18 cellular contexts compared by ENCODE assay signal in the genomic region with DNA sequence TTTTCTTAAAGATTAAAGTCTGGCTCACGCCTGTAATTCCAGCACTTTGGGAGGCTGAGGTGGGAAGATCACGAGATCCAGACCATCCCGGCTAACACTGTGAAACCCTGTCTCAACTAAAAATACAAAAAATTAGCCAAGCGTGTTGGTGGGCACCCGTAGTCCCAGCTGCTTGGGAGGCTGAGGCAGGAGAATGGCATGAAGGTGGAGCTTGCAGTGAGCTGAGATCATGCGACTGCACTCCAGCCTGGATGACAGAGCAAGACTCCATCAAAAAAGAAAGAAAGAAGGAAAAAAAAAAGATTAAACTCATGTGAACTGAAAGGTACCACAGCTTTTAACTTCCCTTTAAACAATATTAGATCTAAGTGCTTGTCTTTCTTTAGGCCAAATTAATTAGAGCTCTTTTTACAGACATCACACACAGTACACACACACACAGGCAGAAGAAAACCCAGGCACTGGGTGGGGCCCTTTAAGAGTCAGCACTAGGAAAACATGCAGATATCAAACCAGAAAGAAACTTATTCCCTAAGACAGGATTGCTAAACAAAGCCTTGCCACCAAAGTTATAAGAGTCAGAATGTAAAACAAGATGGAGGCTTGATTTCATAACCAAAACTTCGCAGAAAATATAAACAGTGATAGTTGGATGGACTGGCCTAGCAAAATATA. TPM values are rescaled to one million over a fixed set of nuclear protein-coding genes. Genes with fewer than 3 reads are reported as not detected.
DNase-seq lines count a peak whose midpoint lies in the region; ATAC-seq and TF ChIP-seq lines count a peak whose summit lies in the region.
"Had no signal": no experiment of that assay in that cellular context is flagged by ENCODE, and none has a peak within 500 bp of the region (broad histone marks: within the 10 kb centered on the region; RNA-seq: fewer than 3 reads in every experiment).

No MANE protein-coding gene starts in this region.

- H2AFZ ChIP-seq in IMR-90 (replicated peaks; ENCODE audit: low read length, poor library complexity): peak overlapping the region; percentile 69

- H3K27me3 ChIP-seq in AG04450 (ENCODE audit: control insufficient read depth, insufficient read depth, low read length): no peaks in the 10 kb centered on the region
- H3K27me3 ChIP-seq in IMR-90 (ENCODE audit: control insufficient read depth, insufficient read depth, low read length): no peaks in the 10 kb centered on the region
- no peaks in the 10 kb centered on the region for H3K27me3 ChIP-seq in mucosa of stomach (ENCODE audit: control insufficient read depth, insufficient read depth, low read length)
- no peaks in the 10 kb centered on the region for H3K27me3 ChIP-seq in spleen (replicated peaks in 1 of 7)
- H3K27me3 ChIP-seq: dorsolateral prefrontal cortex, upper lobe of left lung had no signal

- H3K4me2 ChIP-seq in IMR-90 (ENCODE audit: low read depth, low read length): peak overlapping the region; percentile 64; the same call in 1 of the 2 replicates

- H2AK9ac ChIP-seq in IMR-90 (replicated peaks; ENCODE audit: low read depth, low read length, poor library complexity): no peak overlapping the region

- TF ChIP-seq RAD21 in IMR-90 (IDR thresholded peaks at IDR 0.05; ENCODE audit: low read length): no peak

- peak overlapping the region; percentile 69; the same call in 1 of the 3 replicates for H2BK15ac ChIP-seq in IMR-90 (ENCODE audit: low read depth, low read length)

- no TSS peak for BruUV-seq in IMR-90 (replicated peaks; lab: Mats Ljungman, UMichigan)

- H2AK5ac ChIP-seq in IMR-90 (ENCODE audit: low read depth, low read length): no peak overlapping the region

- H2BK20ac ChIP-seq in IMR-90 (ENCODE audit: low read depth, low read length): peak overlapping the region; percentile 94

- no peak for TF ChIP-seq CTCF in AG04450 (IDR thresholded peaks at IDR 0.05; ENCODE audit: low read depth, low read length)
- TF ChIP-seq CTCF in IMR-90 (conservative IDR thresholded peaks at IDR 0.05; ENCODE audit: low read depth, low read length): no peak
- no peak for TF ChIP-seq CTCF in chondrocyte (IDR thresholded peaks at IDR 0.05)
- no peak for TF ChIP-seq CTCF in spleen (IDR thresholded peaks at IDR 0.05 in 8 of 11, conservative IDR thresholded peaks at IDR 0.05 in 3 of 11)

- CTCF ChIA-PET in AG04450 (lab: Charles Lee): interaction anchor here (0.8 to 2.8 kb wide), 2 partner anchors 29 to 585 kb away, joined by 3 to 6 read pairs; no protein-coding TSS in a partner anchor
- CTCF ChIA-PET in IMR-90 (lab: Yijun Ruan, JAX): interaction anchor here (0.5 to 0.6 kb wide), 2 partner anchors 137 to 184 kb away, joined by 3 read pairs; no protein-coding TSS in a partner anchor

- H3K23ac ChIP-seq in IMR-90 (ENCODE audit: low read depth, low read length): peak overlapping the region; percentile 75; the same call in 1 of the 2 replicates

- H2BK5ac ChIP-seq in IMR-90 (ENCODE audit: low read depth, low read length, poor library complexity, severe bottlenecking): peak overlapping the region; percentile 90

- peak overlapping the region; percentile 98 for H3K27ac Mint-ChIP-seq in chondrocyte (ENCODE audit: unreplicated experiment)

- H3K4me3 ChIP-seq in AG04450 (ENCODE audit: low read depth, low read length) (no peak overlapping the region), IMR-90 (ENCODE audit: insufficient read depth, low read depth, low read length) (no peak overlapping the region), mucosa of stomach (ENCODE audit: low read length) (no peak overlapping the region), spleen (no peak overlapping the region)
- H3K4me3 ChIP-seq: dorsolateral prefrontal cortex, GM12878, lower lobe of right lung, upper lobe of left lung had no signal

- peak overlapping the region; percentile 88 for H4K5ac ChIP-seq in IMR-90 (ENCODE audit: low read depth, low read length)

- no peaks in the 10 kb centered on the region for H3K79me1 ChIP-seq in IMR-90 (ENCODE audit: low read depth in 1 of 2, low read length in 2 of 2)

- peak overlapping the region; percentile 88 for H4K91ac ChIP-seq in IMR-90 (ENCODE audit: insufficient read depth, low read depth, low read length)

- H3K18ac ChIP-seq in IMR-90 (ENCODE audit: low read depth, low read length): peak overlapping the region; percentile 98

- H4K20me1 ChIP-seq in IMR-90 (ENCODE audit: insufficient read depth, low read length): no peaks in the 10 kb centered on the region

- peaks cover 3% of the 10 kb centered on the region for H3K9me3 Mint-ChIP-seq in chondrocyte (ENCODE audit: low read depth)

- peak overlapping the region; percentile 86 for H3K4ac ChIP-seq in IMR-90 (ENCODE audit: low read depth, low read length)

- peak overlapping the region; percentile 93 to 97 for H4K8ac ChIP-seq in IMR-90 (ENCODE audit: low read depth in 2 of 2, low read length in 2 of 2)

- in situ Hi-C loops in IMR-90 (cut with MboI; ENCODE audit: low sequenced_read_pairs): no loop called here

- dilution Hi-C loops in IMR-90 (cut with HindIII; ENCODE audit: low sequenced_read_pairs, unreplicated experiment): no loop called here

- peaks cover 12% of the 10 kb centered on the region for H3K27me3 Mint-ChIP-seq in chondrocyte (ENCODE audit: low read depth)

- H3K56ac ChIP-seq in IMR-90 (ENCODE audit: extremely low read depth, insufficient read depth, low read length): peak overlapping the region; percentile 58; the same call in 1 of the 2 replicates

- H3K36me3 Mint-ChIP-seq in chondrocyte (ENCODE audit: low read depth): no peaks in the 10 kb centered on the region

- intact Hi-C loops in IMR-90 (cut with micrococcal nuclease): loop anchor here (2.0 kb wide), 1 partner anchor 29 kb away; the partner anchor contains the start of gene UHRF2
- intact Hi-C loops in spleen (cut with DNase I; ENCODE audit: low total_unique reads): no loop called here

- H3K4me3 Mint-ChIP-seq in chondrocyte (ENCODE audit: unreplicated experiment): peak overlapping the region; percentile 29

- 0 out of 2 replicates have a peak, but pooled peaks cover 2% of the 10 kb centered on the region for H3K9me1 ChIP-seq in IMR-90 (ENCODE audit: insufficient read depth, low read length)

- H3K4me1 ChIP-seq in IMR-90 (ENCODE audit: control insufficient read depth, insufficient read depth, low read length) (peaks cover 8% of the 10 kb centered on the region), mucosa of stomach (ENCODE audit: control insufficient read depth, insufficient read depth, low read length) (no peaks in the 10 kb centered on the region), spleen (no peaks in the 10 kb centered on the region)
- H3K4me1 ChIP-seq: lower lobe of right lung, upper lobe of left lung had no signal

- peak overlapping the region; percentile 96 for H3K27ac ChIP-seq in AG04450 (ENCODE audit: low read depth, low read length)
- peak overlapping the region; percentile 92 for H3K27ac ChIP-seq in IMR-90 (ENCODE audit: insufficient read depth, low read length)
- H3K27ac ChIP-seq in spleen: no peak overlapping the region
- H3K27ac ChIP-seq: dorsolateral prefrontal cortex, lower lobe of right lung, upper lobe of left lung, VCaP had no signal

- H3K4me1 Mint-ChIP-seq in chondrocyte (ENCODE audit: low read depth): peaks cover 26% of the 10 kb centered on the region

- DNase-seq in AG04450 (ENCODE audit: low read depth, low spot score) (peak; percentile 24), IMR-90 (peak; percentile 78), chondrocyte (ENCODE audit: low spot score) (no peak), spleen (no peak), NCI-H1048 (lab: John Stamatoyannopoulos, UW) (no peak)
- DNase-seq in stimulated activated naive CD4-positive, alpha-beta T cell treated with Interleukin-2 at 50 U/mL for 16 hours (lab: John Stamatoyannopoulos, UW): no peak
- DNase-seq: AML-193; dorsolateral prefrontal cortex; hypothalamus; lower lobe of right lung; NCI-H526 treated with DMSO at 0.1 percent for 48 hours; SHP77 treated with DMSO at 0.1 percent for 48 hours; stimulated activated CD8-positive, alpha-beta memory T cell treated with anti-CD3 and anti-CD28 coated beads, Interleukin-4, amount 100 ng/mL, for 48 hours; upper lobe of left lung had no signal

- H3K14ac ChIP-seq in IMR-90 (replicated peaks; ENCODE audit: low read depth, low read length): peak overlapping the region; percentile 70

- peaks cover 6% of the 10 kb centered on the region; the same call in 1 of the 2 replicates for H3K9me3 ChIP-seq in AG04450 (ENCODE audit: control insufficient read depth, insufficient read depth, low read length)
- no peaks in the 10 kb centered on the region for H3K9me3 ChIP-seq in IMR-90 (ENCODE audit: control insufficient read depth, insufficient read depth, low read length)
- H3K9me3 ChIP-seq in mucosa of stomach (ENCODE audit: control insufficient read depth, low read length): no peaks in the 10 kb centered on the region
- H3K9me3 ChIP-seq in spleen: peaks cover 0 to 3% (median 0%) of the 10 kb centered on the region in 8 donors
- H3K9me3 ChIP-seq: lower lobe of right lung had no signal

- no CpG with 5 or more reads among the region's 7 CpGs for WGBS in IMR-90 (ENCODE audit: extremely low coverage in 2 of 2, insufficient read length in 1 of 2), 2 experiments
- WGBS in spleen, 5 donors: 83 to 94% (median 93%) methylated on average over 7 of the region's 7 CpGs

- H3K9ac ChIP-seq in IMR-90 (ENCODE audit: low read depth, low read length): peak overlapping the region; percentile 52
- H3K9ac ChIP-seq in mucosa of stomach (ENCODE audit: low read length): peak overlapping the region; percentile 2

- H3K36me3 ChIP-seq in IMR-90 (ENCODE audit: control insufficient read depth, insufficient read depth, low read length): no peaks in the 10 kb centered on the region
- H3K36me3 ChIP-seq in mucosa of stomach (ENCODE audit: control insufficient read depth, insufficient read depth, low read length): no peaks in the 10 kb centered on the region
- H3K36me3 ChIP-seq in spleen: no peaks in the 10 kb centered on the region
- H3K36me3 ChIP-seq: lower lobe of right lung, upper lobe of left lung had no signal

- ATAC-seq in IMR-90 (ENCODE audit: low read depth): peak; percentile 95
- ATAC-seq in HG02870 (IDR thresholded peaks at IDR 0.05; ENCODE audit: unreplicated experiment): no peak
- ATAC-seq: GM12878, lower lobe of right lung had no signal

- no peak for TF ChIP-seq POLR2A in IMR-90 (IDR thresholded peaks at IDR 0.05; ENCODE audit: low read depth, low read length)
- no peak for TF ChIP-seq POLR2A in spleen (IDR thresholded peaks at IDR 0.05)

- POLR2A ChIA-PET in AG04450 (lab: Yijun Ruan, JAX): interaction anchor here (0.6 to 3.2 kb wide), 4 partner anchors 9 to 30 kb away, joined by 3 to 18 read pairs (median 4); partner anchors contain the start of gene UHRF2
- POLR2A ChIA-PET in IMR-90 (lab: Charles Lee; ENCODE audit: unreplicated experiment): interaction anchor here (0.6 kb wide), 1 partner anchor 275 kb away, joined by 5 read pairs; no protein-coding TSS in a partner anchor

- peak overlapping the region; percentile 90 for H2BK120ac ChIP-seq in IMR-90 (ENCODE audit: low read depth, low read length)

RNA-seq across cellular contexts. Expression of gene UHRF2, which starts 29.3 kb away (rescaled TPM):
- 41.5 and 56.0 TPM in 2 replicates for polyA plus RNA-seq in AG04450 (2011; rRNA removed)
- polyA minus RNA-seq in AG04450 (2011; rRNA and poly(A)+ RNA removed): 42.1 and 55.6 TPM in 2 replicates
- 37.3 and 55.3 TPM in 2 replicates for total RNA-seq in IMR-90 (2012; rRNA removed)
- 23.5 and 27.6 TPM in 2 replicates for polyA plus RNA-seq in IMR-90 (2012; rRNA removed)
- 6.5 and 7.6 TPM in 2 replicates for polyA plus RNA-seq in IMR-90 (2012; cell fraction: cytosol; rRNA removed)
- 27.9 and 106 TPM in 2 replicates for polyA plus RNA-seq in IMR-90 (2012; cell fraction: nucleus; rRNA removed; ENCODE audit: low replicate concordance)
- 43.5 to 46.6 TPM (median 45.2 TPM) in 3 replicates for total RNA-seq in chondrocyte
- 100 to 1,000 TPM in 1 of 7 donors, 10 to 100 TPM in 6; 57.6 to 120 (median 66.7) TPM for total RNA-seq in spleen
- polyA plus RNA-seq in spleen: 10 to 100 TPM; 26.3 to 38.7 (median 29.4) TPM

RNA-seq across cellular contexts. Expression of gene TPD52L3, which starts 55.5 kb away (rescaled TPM):
- polyA plus RNA-seq in AG04450 (2011; rRNA removed): not detected in 2 replicates
- polyA minus RNA-seq in AG04450 (2011; rRNA and poly(A)+ RNA removed): not detected in 2 replicates
- not detected in 2 replicates for total RNA-seq in IMR-90 (2012; rRNA removed)
- polyA plus RNA-seq in IMR-90 (2012; rRNA removed): not detected in 2 replicates
- polyA plus RNA-seq in IMR-90 (2012; cell fraction: cytosol; rRNA removed): not detected in 2 replicates
- polyA plus RNA-seq in IMR-90 (2012; cell fraction: nucleus; rRNA removed; ENCODE audit: low replicate concordance): not detected in 2 replicates
- not detected in 3 replicates for total RNA-seq in chondrocyte
- not detected for total RNA-seq in spleen
- polyA plus RNA-seq in spleen: under 1 TPM in 1 of 3 donors, not detected in 2; 0.03 TPM
- total RNA-seq: dorsolateral prefrontal cortex, GM12878, lower lobe of right lung, upper lobe of left lung had no signal
- polyA plus RNA-seq: GM12878 had no signal

Comparison
In these comparisons a context has a peak if more than half of its experiments do, and no peak if none do; other contexts are left out.
1. DNase-seq: peak in AG04450 (single experiment) and IMR-90 (single experiment); none in chondrocyte (single experiment), spleen (single experiment), NCI-H1048 (single experiment) and stimulated activated naive CD4-positive, alpha-beta T cell treated with Interleukin-2 at 50 U/mL for 16 hours (single experiment).
2. H3K27ac ChIP-seq: peak in AG04450 (single experiment) and IMR-90 (single experiment); none in spleen (0 of 8).